In the genomic region with DNA sequence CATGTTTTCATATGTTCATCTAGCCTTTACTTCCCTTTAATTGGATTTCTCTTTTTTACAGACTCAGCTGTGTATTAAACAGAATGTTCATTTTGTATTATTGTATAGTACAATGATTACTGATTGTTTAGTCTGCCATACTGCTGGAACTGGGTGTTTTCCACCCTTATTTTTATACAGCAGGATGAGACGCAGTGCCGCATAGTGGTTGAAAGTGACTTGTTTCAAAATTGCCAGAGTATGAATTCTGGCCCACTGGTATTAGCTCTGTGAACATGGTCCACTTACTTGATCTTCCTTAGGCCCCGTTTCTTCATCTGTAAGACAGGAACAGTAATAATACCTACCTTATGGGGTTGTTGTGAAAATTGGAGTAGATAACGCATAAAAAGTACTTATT, we compare ENCODE assay signal across 20 cellular contexts. TPM values are rescaled to one million over a fixed set of nuclear protein-coding genes. Genes with fewer than 3 reads are reported as not detected.
A peak's percentile ranks its signal among the peaks of the same experiment; 100 is the strongest.
DNase-seq lines count a peak whose midpoint lies in the region; ATAC-seq and TF ChIP-seq lines count a peak whose summit lies in the region.
"Had no signal": no experiment of that assay in that cellular context is flagged by ENCODE, and none has a peak within 500 bp of the region (broad histone marks: within the 10 kb centered on the region; RNA-seq: fewer than 3 reads in every experiment).

No MANE protein-coding gene starts in this region.

- H3K27ac ChIP-seq in RWPE2 (ENCODE audit: poor library complexity, severe bottlenecking) (peak overlapping the region; percentile 75), neural progenitor cell (peak overlapping the region; percentile 66)
- H3K27ac ChIP-seq: heart left ventricle, right atrium auricular region had no signal

- peaks cover 12% of the 10 kb centered on the region for H3K36me3 Mint-ChIP-seq in neural progenitor cell
- H3K36me3 Mint-ChIP-seq in stimulated activated effector memory CD8-positive, alpha-beta T cell treated with anti-CD3 and anti-CD28 coated beads, Interleukin-12 subunit alpha, Interleukin-12 subunit beta, amount 100 ng/mL, for 72 hours = no peaks in the 10 kb centered on the region
- H3K36me3 Mint-ChIP-seq: activated naive CD4-positive, alpha-beta T cell treated with anti-CD3 and anti-CD28 coated beads, Interleukin-2, amount 10 ng/mL, durations not matched to agents 7 days and 5 days had no signal

- H3K36me3 ChIP-seq in RWPE2 (ENCODE audit: low read depth) (no peaks in the 10 kb centered on the region), neural progenitor cell (no peaks in the 10 kb centered on the region)
- H3K36me3 ChIP-seq: heart left ventricle, right atrium auricular region had no signal

- H3K9me3 ChIP-seq in RWPE2 (ENCODE audit: severe bottlenecking) = no peaks in the 10 kb centered on the region
- H3K9me3 ChIP-seq in neural progenitor cell (ENCODE audit: low read depth) = no peaks in the 10 kb centered on the region
- H3K9me3 ChIP-seq: heart left ventricle, right atrium auricular region, SK-N-SH had no signal

- peak; percentile 12 for TF ChIP-seq CTCF in GM12865 (IDR thresholded peaks at IDR 0.05; ENCODE audit: insufficient read depth, low read depth, low read length, missing control alignments)
- TF ChIP-seq CTCF in RWPE2 (IDR thresholded peaks at IDR 0.05; ENCODE audit: poor library complexity, severe bottlenecking) = no peak
- TF ChIP-seq CTCF in epithelial cell of proximal tubule (conservative IDR thresholded peaks at IDR 0.05; ENCODE audit: low read depth, low read length) = peak; percentile 8
- TF ChIP-seq CTCF in neural progenitor cell (IDR thresholded peaks at IDR 0.05) = no peak

- ATAC-seq in RWPE2 (ENCODE audit: low read depth) (no peak), GM21360 (IDR thresholded peaks at IDR 0.05; ENCODE audit: unreplicated experiment) (no peak), HG03457 (IDR thresholded peaks at IDR 0.05; ENCODE audit: unreplicated experiment) (no peak)
- ATAC-seq in stimulated activated effector memory CD8-positive, alpha-beta T cell treated with anti-CD3 and anti-CD28 coated beads, Interleukin-12 subunit alpha, Interleukin-12 subunit beta, amount 100 ng/mL, for 72 hours = no peak
- ATAC-seq: activated CD8-positive, alpha-beta T cell treated with anti-CD3 and anti-CD28 coated beads, Interleukin-2, amount 10 ng/mL, durations not matched to agents 7 days and 5 days; heart left ventricle had no signal

- no peak overlapping the region for H3K27ac Mint-ChIP-seq in neural progenitor cell
- H3K27ac Mint-ChIP-seq in stimulated activated effector memory CD8-positive, alpha-beta T cell treated with anti-CD3 and anti-CD28 coated beads, Interleukin-12 subunit alpha, Interleukin-12 subunit beta, amount 100 ng/mL, for 72 hours = no peak overlapping the region
- H3K27ac Mint-ChIP-seq: activated CD8-positive, alpha-beta T cell treated with anti-CD3 and anti-CD28 coated beads, Interleukin-2, amount 10 ng/mL, durations not matched to agents 7 days and 5 days; activated naive CD4-positive, alpha-beta T cell treated with anti-CD3 and anti-CD28 coated beads, Interleukin-2, amount 10 ng/mL, durations not matched to agents 7 days and 5 days had no signal

- H3K9ac ChIP-seq in neural progenitor cell = no peak overlapping the region
- H3K9ac ChIP-seq: SK-N-SH had no signal

- peaks cover 100% of the 10 kb centered on the region for H3K79me2 ChIP-seq in neural progenitor cell (ENCODE audit: low read depth)

- H3K9me3 Mint-ChIP-seq in neural progenitor cell = peaks cover 11% of the 10 kb centered on the region
- H3K9me3 Mint-ChIP-seq in stimulated activated effector memory CD8-positive, alpha-beta T cell treated with anti-CD3 and anti-CD28 coated beads, Interleukin-12 subunit alpha, Interleukin-12 subunit beta, amount 100 ng/mL, for 72 hours = no peaks in the 10 kb centered on the region
- H3K9me3 Mint-ChIP-seq: activated naive CD4-positive, alpha-beta T cell treated with anti-CD3 and anti-CD28 coated beads, Interleukin-2, amount 10 ng/mL, durations not matched to agents 7 days and 5 days had no signal

- no peak overlapping the region for H2AFZ ChIP-seq in neural progenitor cell (replicated peaks)

- peaks cover 100% of the 10 kb centered on the region for H4K20me1 ChIP-seq in neural progenitor cell (ENCODE audit: low read depth)

- no peaks in the 10 kb centered on the region for H3K27me3 Mint-ChIP-seq in neural progenitor cell (ENCODE audit: insufficient read depth, low read depth)

- H3K27me3 ChIP-seq in RWPE2 (ENCODE audit: insufficient read depth, poor library complexity, severe bottlenecking) (no peaks in the 10 kb centered on the region), neural progenitor cell (no peaks in the 10 kb centered on the region)
- H3K27me3 ChIP-seq: heart left ventricle, right atrium auricular region had no signal

- peaks cover 44% of the 10 kb centered on the region for H3K4me1 ChIP-seq in RWPE2 (ENCODE audit: insufficient read depth, poor library complexity, severe bottlenecking)
- peaks cover 85% of the 10 kb centered on the region for H3K4me1 ChIP-seq in neural progenitor cell

- peaks cover 36% of the 10 kb centered on the region for H3F3A ChIP-seq in neural progenitor cell (ENCODE audit: low read depth)

- no peak overlapping the region for H3K4me3 Mint-ChIP-seq in neural progenitor cell
- no peak overlapping the region for H3K4me3 Mint-ChIP-seq in stimulated activated effector memory CD8-positive, alpha-beta T cell treated with anti-CD3 and anti-CD28 coated beads, Interleukin-12 subunit alpha, Interleukin-12 subunit beta, amount 100 ng/mL, for 72 hours
- H3K4me3 Mint-ChIP-seq: activated CD8-positive, alpha-beta T cell treated with anti-CD3 and anti-CD28 coated beads, Interleukin-2, amount 10 ng/mL, durations not matched to agents 7 days and 5 days; activated naive CD4-positive, alpha-beta T cell treated with anti-CD3 and anti-CD28 coated beads, Interleukin-2, amount 10 ng/mL, durations not matched to agents 7 days and 5 days had no signal

- no peak for DNase-seq in GM12865 (ENCODE audit: low read depth)
- DNase-seq in RWPE2 (ENCODE audit: low spot score) = no peak
- no peak for DNase-seq in epithelial cell of proximal tubule (ENCODE audit: low read depth)
- no peak for DNase-seq in neural progenitor cell (ENCODE audit: low spot score)
- DNase-seq in cerebellar cortex (ENCODE audit: low spot score) = no peak
- no peak for DNase-seq in stimulated activated effector memory CD8-positive, alpha-beta T cell treated with anti-CD3 and anti-CD28 coated beads, Interleukin-12 subunit alpha, Interleukin-12 subunit beta, amount 100 ng/mL, for 72 hours (ENCODE audit: low spot score in 2 of 2)
- DNase-seq: activated CD4-positive, CD25-positive, alpha-beta regulatory T cell; activated CD8-positive, alpha-beta T cell treated with anti-CD3 and anti-CD28 coated beads, Interleukin-2, amount 10 ng/mL, durations not matched to agents 7 days and 5 days; activated naive CD4-positive, alpha-beta T cell treated with anti-CD3 and anti-CD28 coated beads, Interleukin-2, amount 10 ng/mL, durations not matched to agents 7 days and 5 days; activated T-cell treated with anti-CD3 and anti-CD28 coated beads, Interleukin-2, amount 50 U/mL, for 1 hour; effector memory CD4-positive, alpha-beta T cell; GF-D8; heart left ventricle; NCI-H1105 treated with DMSO at 0.1 percent for 48 hours; occipital lobe; SK-N-SH; T1000 had no signal

- H3K4me3 ChIP-seq in GM12865 (ENCODE audit: low read depth, low read length) (no peak overlapping the region), RWPE2 (ENCODE audit: severe bottlenecking) (no peak overlapping the region), epithelial cell of proximal tubule (ENCODE audit: low read depth, low read length) (no peak overlapping the region), neural progenitor cell (no peak overlapping the region)
- H3K4me3 ChIP-seq: heart left ventricle, right atrium auricular region had no signal

- H3K4me2 ChIP-seq in neural progenitor cell = no peak overlapping the region
- H3K4me2 ChIP-seq: SK-N-SH had no signal

- H3K4me1 Mint-ChIP-seq in neural progenitor cell = peaks cover 37% of the 10 kb centered on the region
- peaks cover 8% of the 10 kb centered on the region for H3K4me1 Mint-ChIP-seq in stimulated activated effector memory CD8-positive, alpha-beta T cell treated with anti-CD3 and anti-CD28 coated beads, Interleukin-12 subunit alpha, Interleukin-12 subunit beta, amount 100 ng/mL, for 72 hours
- H3K4me1 Mint-ChIP-seq: activated naive CD4-positive, alpha-beta T cell treated with anti-CD3 and anti-CD28 coated beads, Interleukin-2, amount 10 ng/mL, durations not matched to agents 7 days and 5 days had no signal

RNA-seq across cellular contexts. Expression of gene AFDN, which starts 22.1 kb away (rescaled TPM):
- total RNA-seq in epithelial cell of proximal tubule (38.3 and 109 TPM in 2 replicates), neural progenitor cell (ENCODE audit: low replicate concordance) (261 and 357 TPM in 2 replicates)

Comparison
In these comparisons a context has a peak if more than half of its experiments do, and no peak if none do; other contexts are left out.
1. CTCF ChIP-seq: peak in GM12865 (single experiment) and epithelial cell of proximal tubule (single experiment); none in RWPE2 (single experiment) and neural progenitor cell (single experiment).